28 cellular contexts compared by ENCODE assay signal in genomic region chr2:229836847-229837246, GRCh38.
DNase-seq lines count a peak whose midpoint lies in the region; ATAC-seq lines count a peak whose summit lies in the region.
"Had no signal": no experiment of that assay in that cellular context is flagged by ENCODE, and none has a peak within 500 bp of the region (broad histone marks: within the 10 kb centered on the region; RNA-seq: fewer than 3 reads in every experiment).

No MANE protein-coding gene starts in this region.

- intact Hi-C loops in posterior cingulate gyrus (cut with DNase I) = no loop called here

- peak overlapping the region; percentile 26 for H3K27ac Mint-ChIP-seq in activated T-cell treated with anti-CD3 and anti-CD28 coated beads, Interleukin-2, amount 50 U/mL, for 24 hours
- H3K27ac Mint-ChIP-seq in CD4-positive, CD25-positive, alpha-beta regulatory T cell = peak overlapping the region; percentile 78 to 90 (median 80)
- peak overlapping the region; percentile 3 for H3K27ac Mint-ChIP-seq in activated T-helper 17 cell treated with anti-CD3 and anti-CD28 coated beads, Interleukin-2, amount 50 U/mL, for 72 hours
- H3K27ac Mint-ChIP-seq in immature natural killer cell = peak overlapping the region in 4 of 6 donors; percentile 10 to 69 (median 42)
- H3K27ac Mint-ChIP-seq: activated CD4-positive, alpha-beta memory T cell treated with anti-CD3 and anti-CD28 coated beads for 36 hours; mesothelial cell of epicardium had no signal

- H3K4me1 ChIP-seq in CD4-positive, CD25-positive, alpha-beta regulatory T cell (ENCODE audit: control insufficient read depth, insufficient read depth, low read length, poor library complexity, severe bottlenecking) = peaks cover 55% of the 10 kb centered on the region
- H3K4me1 ChIP-seq: A549, Caco-2 had no signal

- H3K9me3 ChIP-seq in CD4-positive, CD25-positive, alpha-beta regulatory T cell (ENCODE audit: control insufficient read depth in 2 of 2, low read length in 2 of 2) = no peaks in the 10 kb centered on the region
- H3K9me3 ChIP-seq: A549, Caco-2, HAP-1, pancreas, upper lobe of left lung had no signal

- H3K36me3 ChIP-seq in CD4-positive, CD25-positive, alpha-beta regulatory T cell (ENCODE audit: control insufficient read depth, insufficient read depth, low read length) = peaks cover 18% of the 10 kb centered on the region

- H3K9me3 Mint-ChIP-seq in activated T-cell treated with anti-CD3 and anti-CD28 coated beads, Interleukin-2, amount 50 U/mL, for 24 hours = no peaks in the 10 kb centered on the region
- H3K9me3 Mint-ChIP-seq in CD4-positive, CD25-positive, alpha-beta regulatory T cell = no peaks in the 10 kb centered on the region
- H3K9me3 Mint-ChIP-seq in activated T-helper 17 cell treated with anti-CD3 and anti-CD28 coated beads, Interleukin-2, amount 50 U/mL, for 72 hours = no peaks in the 10 kb centered on the region
- H3K9me3 Mint-ChIP-seq in immature natural killer cell = no peaks in the 10 kb centered on the region
- H3K9me3 Mint-ChIP-seq: activated CD4-positive, alpha-beta memory T cell treated with anti-CD3 and anti-CD28 coated beads for 36 hours; mesothelial cell of epicardium; nephron had no signal

- no peak overlapping the region for H3K4me3 Mint-ChIP-seq in activated T-cell treated with anti-CD3 and anti-CD28 coated beads, Interleukin-2, amount 50 U/mL, for 24 hours
- H3K4me3 Mint-ChIP-seq in CD4-positive, CD25-positive, alpha-beta regulatory T cell = peak overlapping the region in 2 of 4 donors; percentile 13 to 71
- no peak overlapping the region for H3K4me3 Mint-ChIP-seq in activated T-helper 17 cell treated with anti-CD3 and anti-CD28 coated beads, Interleukin-2, amount 50 U/mL, for 72 hours
- H3K4me3 Mint-ChIP-seq in immature natural killer cell = peak overlapping the region in 1 of 5 donors; percentile 58
- H3K4me3 Mint-ChIP-seq: activated CD4-positive, alpha-beta memory T cell treated with anti-CD3 and anti-CD28 coated beads for 36 hours; mesothelial cell of epicardium; nephron had no signal

- H3K27me3 ChIP-seq in CD4-positive, CD25-positive, alpha-beta regulatory T cell (ENCODE audit: control insufficient read depth, insufficient read depth, low read length) = no peaks in the 10 kb centered on the region
- H3K27me3 ChIP-seq: pancreas, upper lobe of left lung had no signal

- H3K4me3 ChIP-seq in CD4-positive, CD25-positive, alpha-beta regulatory T cell (ENCODE audit: low read depth, low read length) = peak overlapping the region; percentile 75
- H3K4me3 ChIP-seq: A549, HAP-1, pancreas, upper lobe of left lung had no signal

- peaks cover 87% of the 10 kb centered on the region for H3K36me3 Mint-ChIP-seq in activated T-cell treated with anti-CD3 and anti-CD28 coated beads, Interleukin-2, amount 50 U/mL, for 24 hours (ENCODE audit: low read depth)
- peaks cover 32% of the 10 kb centered on the region for H3K36me3 Mint-ChIP-seq in CD4-positive, CD25-positive, alpha-beta regulatory T cell
- H3K36me3 Mint-ChIP-seq in activated T-helper 17 cell treated with anti-CD3 and anti-CD28 coated beads, Interleukin-2, amount 50 U/mL, for 72 hours (ENCODE audit: low read depth) = peaks cover 92% of the 10 kb centered on the region
- peaks cover 3 to 17% (median 7%) of the 10 kb centered on the region in 3 donors for H3K36me3 Mint-ChIP-seq in immature natural killer cell

- H3K4me1 Mint-ChIP-seq in activated T-cell treated with anti-CD3 and anti-CD28 coated beads, Interleukin-2, amount 50 U/mL, for 24 hours (ENCODE audit: low read depth) = peaks cover 69% of the 10 kb centered on the region
- peaks cover 50 to 82% (median 64%) of the 10 kb centered on the region in 4 donors for H3K4me1 Mint-ChIP-seq in CD4-positive, CD25-positive, alpha-beta regulatory T cell
- H3K4me1 Mint-ChIP-seq in activated T-helper 17 cell treated with anti-CD3 and anti-CD28 coated beads, Interleukin-2, amount 50 U/mL, for 72 hours = peaks cover 27% of the 10 kb centered on the region
- peaks cover 35 to 82% of the 10 kb centered on the region in 2 donors for H3K4me1 Mint-ChIP-seq in immature natural killer cell
- H3K4me1 Mint-ChIP-seq: nephron had no signal

- no peak for ATAC-seq in CD4-positive, CD25-positive, alpha-beta regulatory T cell (ENCODE audit: low read depth in 2 of 2)
- no peak for ATAC-seq in activated T-helper 17 cell treated with anti-CD3 and anti-CD28 coated beads, Interleukin-2, amount 50 U/mL, for 72 hours (replicated peaks)
- ATAC-seq in GM18520 (IDR thresholded peaks at IDR 0.05; ENCODE audit: unreplicated experiment) = no peak
- ATAC-seq: A549, pancreas, PC-3, right cardiac atrium had no signal

- H3K27me3 Mint-ChIP-seq in activated T-cell treated with anti-CD3 and anti-CD28 coated beads, Interleukin-2, amount 50 U/mL, for 24 hours = no peaks in the 10 kb centered on the region
- H3K27me3 Mint-ChIP-seq in CD4-positive, CD25-positive, alpha-beta regulatory T cell = no peaks in the 10 kb centered on the region
- H3K27me3 Mint-ChIP-seq in activated T-helper 17 cell treated with anti-CD3 and anti-CD28 coated beads, Interleukin-2, amount 50 U/mL, for 72 hours = no peaks in the 10 kb centered on the region
- H3K27me3 Mint-ChIP-seq in immature natural killer cell (ENCODE audit: low read depth in 3 of 3) = no peaks in the 10 kb centered on the region
- H3K27me3 Mint-ChIP-seq: activated CD4-positive, alpha-beta memory T cell treated with anti-CD3 and anti-CD28 coated beads for 36 hours had no signal

- H3K27ac ChIP-seq in CD4-positive, CD25-positive, alpha-beta regulatory T cell (ENCODE audit: insufficient read depth, low read length, poor library complexity, severe bottlenecking) = peak overlapping the region; percentile 62
- H3K27ac ChIP-seq: A549, pancreas, upper lobe of left lung had no signal

- DNase-seq in activated T-cell treated with anti-CD3 and anti-CD28 coated beads, Interleukin-2, amount 50 U/mL, for 24 hours = no peak
- DNase-seq in activated T-cell treated with anti-CD3 and anti-CD28 coated beads, Interleukin-2, amount 50 U/mL, for 1 hour = no peak
- DNase-seq in CD4-positive, CD25-positive, alpha-beta regulatory T cell = no peak
- DNase-seq in immature natural killer cell = no peak
- no peak for DNase-seq in posterior cingulate gyrus
- no peak for DNase-seq in NCI-H2171 (lab: John Stamatoyannopoulos, UW)
- DNase-seq: activated CD4-positive, alpha-beta memory T cell treated with anti-CD3 and anti-CD28 coated beads for 36 hours; activated CD8-positive, alpha-beta memory T cell treated with anti-CD3 and anti-CD28 coated beads, Interleukin-2, amount 50 U/mL, for 4 hours; AML-193; aorta; Caco-2; central memory CD4-positive, alpha-beta T cell; GDM1; NCI-H1105; NCI-H187 treated with DMSO at 0.1 percent for 48 hours; NCI-H524; pancreas; PC-3; right cardiac atrium; stimulated activated CD4-positive, alpha-beta T cell treated with anti-CD3 and anti-CD28 coated beads, Interleukin-2, amount 100 ng/mL, for 48 hours; T-helper 9 cell; upper lobe of left lung had no signal

Comparison
In these comparisons a context has a peak if more than half of its experiments do, and no peak if none do; other contexts are left out.
1. H3K27ac Mint-ChIP-seq: peak in every context shown above with its lines; median percentile 80 in CD4-positive, CD25-positive, alpha-beta regulatory T cell; 42 in immature natural killer cell; 26 in activated T-cell treated with anti-CD3 and anti-CD28 coated beads, Interleukin-2, amount 50 U/mL, for 24 hours; 3 in activated T-helper 17 cell treated with anti-CD3 and anti-CD28 coated beads, Interleukin-2, amount 50 U/mL, for 72 hours.